1 cellular context compared by ENCODE assay signal in the genomic region with DNA sequence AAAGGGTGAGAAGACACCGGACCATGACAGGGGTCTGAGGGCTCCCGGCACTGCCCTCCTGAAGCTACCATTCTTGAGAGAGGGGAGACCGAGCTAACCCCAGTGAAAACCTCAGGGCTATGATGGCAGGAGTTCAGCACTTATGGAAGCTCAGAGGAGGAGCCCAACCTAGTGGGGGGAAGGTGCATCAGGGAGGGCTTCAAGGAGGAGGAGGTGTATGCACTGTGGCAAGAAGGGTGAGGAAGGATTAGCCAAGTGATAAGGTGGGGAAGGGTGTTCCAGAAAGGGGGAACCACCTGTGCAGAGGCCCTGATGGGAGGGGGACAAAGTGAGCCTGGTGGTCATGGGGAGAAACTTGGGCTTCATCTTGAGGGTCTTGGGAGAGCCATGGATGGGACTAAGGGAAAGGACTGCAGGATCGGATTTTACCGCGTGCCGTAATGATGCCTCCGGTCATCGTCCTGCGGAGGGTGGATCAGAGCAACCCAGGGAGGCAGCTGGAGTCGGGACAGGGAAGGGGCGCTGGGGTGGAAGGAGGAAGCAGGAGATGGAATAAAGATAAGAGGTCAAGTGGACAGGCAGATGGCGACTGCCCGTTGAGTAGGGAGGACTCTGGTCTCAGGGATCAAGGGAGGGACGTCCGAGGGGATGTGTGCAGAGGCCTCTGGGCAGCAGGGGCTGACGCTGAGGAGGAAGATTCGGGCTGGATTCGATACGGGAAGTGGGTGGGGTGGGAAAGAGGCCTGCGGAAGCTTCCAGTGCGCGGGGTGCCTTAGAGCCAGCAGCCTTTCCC.
TF ChIP-seq lines count a peak whose summit lies in the region.

No MANE protein-coding gene starts in this region.

TF ChIP-seq in endothelial cell of umbilical vein, 7 proteins besides CTCF, POLR2A, EP300 and RAD21 (continued from another document):
- TF ChIP-seq, protein P1, sequence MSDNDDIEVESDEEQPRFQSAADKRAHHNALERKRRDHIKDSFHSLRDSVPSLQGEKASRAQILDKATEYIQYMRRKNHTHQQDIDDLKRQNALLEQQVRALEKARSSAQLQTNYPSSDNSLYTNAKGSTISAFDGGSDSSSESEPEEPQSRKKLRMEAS (IDR thresholded peaks at IDR 0.05; ENCODE audit: insufficient read depth, insufficient read length) = no peak
- TF ChIP-seq MYC (IDR thresholded peaks at IDR 0.05; ENCODE audit: low read depth, low read length) = no peak
